11 cellular contexts compared by ENCODE assay signal in the genomic region with DNA sequence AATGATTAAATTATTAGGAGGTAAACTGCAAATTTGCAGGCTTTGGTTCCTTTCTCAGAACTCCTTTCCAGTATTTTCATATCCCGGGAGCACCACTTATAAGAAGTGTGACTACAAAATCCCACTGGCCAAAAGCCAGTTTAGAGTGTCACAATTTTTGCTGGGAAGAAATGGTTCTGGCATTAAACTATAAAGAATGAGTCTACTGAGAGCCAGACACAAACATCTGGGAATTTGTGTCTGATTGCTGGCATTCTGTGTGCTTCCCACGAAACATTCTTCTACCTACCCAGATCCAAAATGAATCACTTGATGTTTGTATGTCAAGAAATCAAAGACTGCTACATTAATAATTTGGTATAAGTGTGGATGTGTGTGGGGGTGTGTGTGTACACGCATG.
DNase-seq lines count a peak whose midpoint lies in the region; ATAC-seq and TF ChIP-seq lines count a peak whose summit lies in the region.
"Had no signal": no experiment of that assay in that cellular context is flagged by ENCODE, and none has a peak within 500 bp of the region (broad histone marks: within the 10 kb centered on the region; RNA-seq: fewer than 3 reads in every experiment).

No MANE protein-coding gene starts in this region.

- H3K4me3 ChIP-seq in choroid plexus epithelial cell (ENCODE audit: low read depth, low read length) (no peak overlapping the region), right cardiac atrium (ENCODE audit: low read length) (no peak overlapping the region), thoracic aorta (no peak overlapping the region)
- H3K4me3 ChIP-seq: K562, lower lobe of right lung had no signal

- peak; percentile 30 to 63 for ATAC-seq in right cardiac atrium
- ATAC-seq in thoracic aorta (ENCODE audit: insufficient number of reproducible peaks, low FRiP score, low read depth) = peak; percentile 39
- no peak for ATAC-seq in activated CD4-positive, CD25-positive, alpha-beta regulatory T cell treated with anti-CD3 and anti-CD28 coated beads, Interleukin-2, amount 50 U/mL, for 24 hours
- ATAC-seq: K562 had no signal

- peak; percentile 92 for DNase-seq in GM04504 (ENCODE audit: low read depth)
- DNase-seq in choroid plexus epithelial cell (ENCODE audit: low read depth) = peak; percentile 55
- no peak for DNase-seq in right cardiac atrium
- DNase-seq in thoracic aorta (ENCODE audit: low spot score) = no peak
- no peak for DNase-seq in NCI-H524 (lab: John Stamatoyannopoulos, UW)
- DNase-seq in NCI-H146 (lab: John Stamatoyannopoulos, UW) = no peak
- DNase-seq: lower lobe of right lung, NCI-H1417 had no signal

- no peaks in the 10 kb centered on the region for H3K4me1 ChIP-seq in right cardiac atrium (ENCODE audit: control insufficient read depth, insufficient read depth, low read length)
- H3K4me1 ChIP-seq in thoracic aorta (ENCODE audit: control insufficient read depth in 1 of 2, low read depth in 2 of 2) = peaks cover 29 to 76% of the 10 kb centered on the region in 2 donors

- no peak overlapping the region for H3K27ac ChIP-seq in right cardiac atrium (ENCODE audit: low read length)
- peak overlapping the region; percentile 69 to 83 for H3K27ac ChIP-seq in thoracic aorta
- H3K27ac ChIP-seq: lower lobe of right lung, neutrophil had no signal

- TF ChIP-seq CTCF in choroid plexus epithelial cell (conservative IDR thresholded peaks at IDR 0.05; ENCODE audit: low read depth, low read length) (no peak), thoracic aorta (IDR thresholded peaks at IDR 0.05) (no peak)

- H3K27me3 ChIP-seq in right cardiac atrium (ENCODE audit: control insufficient read depth, insufficient read depth) (no peaks in the 10 kb centered on the region), thoracic aorta (replicated peaks; ENCODE audit: insufficient read depth) (no peaks in the 10 kb centered on the region)
- H3K27me3 ChIP-seq: neutrophil had no signal

- H3K9me3 ChIP-seq in right cardiac atrium (ENCODE audit: control insufficient read depth, low read length) (no peaks in the 10 kb centered on the region), thoracic aorta (no peaks in the 10 kb centered on the region)
- H3K9me3 ChIP-seq: lower lobe of right lung, neutrophil had no signal

- peaks cover 13% of the 10 kb centered on the region for H3K36me3 ChIP-seq in thoracic aorta

- intact Hi-C loops in right cardiac atrium (cut with DNase I) = no loop called here

- WGBS in right cardiac atrium = 61% methylated on average over 3 of the region's 3 CpGs

Comparison
In these comparisons a context has a peak if more than half of its experiments do, and no peak if none do; other contexts are left out.
1. DNase-seq: peak in GM04504 (single experiment) and choroid plexus epithelial cell (single experiment); none in right cardiac atrium (0 of 3), thoracic aorta (single experiment), NCI-H524 (0 of 2) and NCI-H146 (single experiment).
2. ATAC-seq: peak in right cardiac atrium (2 of 2) and thoracic aorta (single experiment); none in activated CD4-positive, CD25-positive, alpha-beta regulatory T cell treated with anti-CD3 and anti-CD28 coated beads, Interleukin-2, amount 50 U/mL, for 24 hours (0 of 2).